ENCODE assay signal across 8 cellular contexts in genomic region chr19:43700368-43701015, GRCh38. TPM values are rescaled to one million over a fixed set of nuclear protein-coding genes. Genes with fewer than 3 reads are reported as not detected.
DNase-seq lines count a peak whose midpoint lies in the region; ATAC-seq and TF ChIP-seq lines count a peak whose summit lies in the region.

No MANE protein-coding gene starts in this region.

- H3K36me3 ChIP-seq in brain microvascular endothelial cell (replicated peaks) (no peaks in the 10 kb centered on the region), mesendoderm (ENCODE audit: control insufficient read depth, insufficient read depth, low read length) (no peaks in the 10 kb centered on the region), uterus (no peaks in the 10 kb centered on the region)

- CTCF ChIA-PET in CD4-positive, alpha-beta T cell (lab: Charles Lee) = interaction anchor here (1.0 kb wide), 1 partner anchor 31 kb away, joined by 4 read pairs; the partner anchor contains the start of gene PLAUR

- H3K4me1 ChIP-seq in mesendoderm (ENCODE audit: control insufficient read depth, low read depth, low read length) (no peaks in the 10 kb centered on the region), uterus (no peaks in the 10 kb centered on the region)

- H4K8ac ChIP-seq in mesendoderm (ENCODE audit: low read depth, low read length) = no peak overlapping the region

- no peak overlapping the region for H3K23ac ChIP-seq in mesendoderm (ENCODE audit: low read length)

- no peak overlapping the region for H3K4ac ChIP-seq in mesendoderm (ENCODE audit: low read depth, low read length)

- in situ Hi-C loops in brain microvascular endothelial cell (cut with HindIII; ENCODE audit: low pct_ligation_motif_present, low sequenced_read_pairs) = no loop called here

- no peaks in the 10 kb centered on the region for H3K27me3 ChIP-seq in CD4-positive, alpha-beta T cell (ENCODE audit: control insufficient read depth, insufficient read depth, low read length)
- no peaks in the 10 kb centered on the region for H3K27me3 ChIP-seq in brain microvascular endothelial cell (replicated peaks)
- no peaks in the 10 kb centered on the region for H3K27me3 ChIP-seq in mesendoderm (ENCODE audit: insufficient read depth, low read length, poor library complexity)
- H3K27me3 ChIP-seq in uterus = no peaks in the 10 kb centered on the region

- H3K4me2 ChIP-seq in mesendoderm (ENCODE audit: low read length) = no peak overlapping the region

- H2AK5ac ChIP-seq in mesendoderm (ENCODE audit: low read length) = no peak overlapping the region

- no peak overlapping the region for H3K9ac ChIP-seq in mesendoderm (ENCODE audit: low read length)

- no peaks in the 10 kb centered on the region for H3K79me2 ChIP-seq in mesendoderm (ENCODE audit: control insufficient read depth, insufficient read depth, low read length)

- DNase-seq in CD4-positive, alpha-beta T cell = peak in 1 of 10 experiments; percentile 1
- DNase-seq in NOMO-1 (lab: John Stamatoyannopoulos, UW; ENCODE audit: unreplicated experiment in 2 of 2) (peak; percentile 68 to 78), brain microvascular endothelial cell (peak; percentile 41), mesendoderm (peak; percentile 44), uterus (peak; percentile 67 to 70)

- H2BK5ac ChIP-seq in mesendoderm (ENCODE audit: low read length) = no peak overlapping the region

- no peak overlapping the region for H2BK15ac ChIP-seq in mesendoderm (replicated peaks; ENCODE audit: low read depth)

- peaks cover 19% of the 10 kb centered on the region for H3K4me1 Mint-ChIP-seq in CD4-positive, alpha-beta T cell (ENCODE audit: low read depth)

- no peak overlapping the region for H4K5ac ChIP-seq in mesendoderm (ENCODE audit: low read length)

- no peaks in the 10 kb centered on the region for H3K79me1 ChIP-seq in mesendoderm (ENCODE audit: low read length)

- H3K4me3 Mint-ChIP-seq in CD4-positive, alpha-beta T cell = peak overlapping the region; percentile 84

- intact Hi-C loops in CD4-positive, alpha-beta T cell (cut with DNase I, micrococcal nuclease) = no loop called here
- intact Hi-C loops in uterus (cut with DNase I; ENCODE audit: low total_unique reads) = no loop called here

- peak overlapping the region; percentile 29 for H3K27ac ChIP-seq in CD4-positive, alpha-beta T cell (ENCODE audit: low read depth, low read length)
- peak overlapping the region; percentile 87 for H3K27ac ChIP-seq in brain microvascular endothelial cell
- no peak overlapping the region for H3K27ac ChIP-seq in mesendoderm (ENCODE audit: low read depth, low read length)
- H3K27ac ChIP-seq in uterus = peak overlapping the region; percentile 71 to 83

- H3K18ac ChIP-seq in mesendoderm (ENCODE audit: low read length) = no peak overlapping the region

- no CpG with 5 or more reads among the region's 13 CpGs for WGBS in mesendoderm (ENCODE audit: extremely low coverage, insufficient coverage, low lambda C conversion rate)

- POLR2A ChIA-PET in CD4-positive, alpha-beta T cell (lab: Charles Lee) = interaction anchor here (1.0 to 1.9 kb wide), 4 partner anchors 27 to 65 kb away, joined by 3 to 15 read pairs (median 3); partner anchors contain the start of gene PLAUR

- no peaks in the 10 kb centered on the region for H3K36me3 Mint-ChIP-seq in CD4-positive, alpha-beta T cell (ENCODE audit: low read depth)

- H3K9me3 Mint-ChIP-seq in CD4-positive, alpha-beta T cell = peaks cover 2% of the 10 kb centered on the region

- H3K56ac ChIP-seq in mesendoderm (ENCODE audit: low read length) = no peak overlapping the region

- no peak overlapping the region for H2BK120ac ChIP-seq in mesendoderm (ENCODE audit: low read depth, low read length)

- no peak for TF ChIP-seq CTCF in CD4-positive, alpha-beta T cell (IDR thresholded peaks at IDR 0.05)
- no peak for TF ChIP-seq CTCF in brain microvascular endothelial cell (IDR thresholded peaks at IDR 0.05; ENCODE audit: low read depth, low read length, missing control alignments)
- TF ChIP-seq CTCF in uterus (IDR thresholded peaks at IDR 0.05) = no peak

- H3K4me3 ChIP-seq in brain microvascular endothelial cell (ENCODE audit: low read depth, low read length) (no peak overlapping the region), mesendoderm (ENCODE audit: low read length) (no peak overlapping the region), uterus (peak overlapping the region; percentile 17 to 21)

- H3K27me3 Mint-ChIP-seq in CD4-positive, alpha-beta T cell = peaks cover 16% of the 10 kb centered on the region

- peak overlapping the region; percentile 79 for H3K27ac Mint-ChIP-seq in CD4-positive, alpha-beta T cell

- no peak for TF ChIP-seq POLR2A in uterus (IDR thresholded peaks at IDR 0.05)

- H3K9me3 ChIP-seq in CD4-positive, alpha-beta T cell (ENCODE audit: control insufficient read depth, low read length) = no peaks in the 10 kb centered on the region
- H3K9me3 ChIP-seq in uterus = no peaks in the 10 kb centered on the region

- ATAC-seq in CD4-positive, alpha-beta T cell (ENCODE audit: poor library complexity) = no peak
- ATAC-seq in GM19463 (IDR thresholded peaks at IDR 0.05; ENCODE audit: unreplicated experiment) (no peak), HG03159 (IDR thresholded peaks at IDR 0.05; ENCODE audit: unreplicated experiment) (no peak), GM19035 (IDR thresholded peaks at IDR 0.05; ENCODE audit: unreplicated experiment) (no peak)

RNA-seq across cellular contexts. Expression of gene IRGC, which starts 15.4 kb away (rescaled TPM):
- not detected for total RNA-seq in CD4-positive, alpha-beta T cell
- polyA plus RNA-seq in mesendoderm (2013, experiment 1 of 2) = not detected
- polyA plus RNA-seq in mesendoderm (2013, experiment 2 of 2) = not detected
- total RNA-seq in uterus = not detected

RNA-seq across cellular contexts. Expression of gene PLAUR, which starts 30.5 kb away (rescaled TPM):
- 10 to 100 TPM; 19.6 to 21.1 TPM for total RNA-seq in CD4-positive, alpha-beta T cell
- polyA plus RNA-seq in mesendoderm (2013, experiment 1 of 2) = 11.2 TPM
- 10.8 TPM for polyA plus RNA-seq in mesendoderm (2013, experiment 2 of 2)
- total RNA-seq in uterus = 10 to 100 TPM; 15.6 to 69.9 (median 26.7) TPM

RNA-seq across cellular contexts. Expression of gene SMG9, which starts 54.3 kb away (rescaled TPM):
- 10 to 100 TPM; 34.7 to 38.2 TPM for total RNA-seq in CD4-positive, alpha-beta T cell
- 12.2 TPM for polyA plus RNA-seq in mesendoderm (2013, experiment 1 of 2)
- 11.9 TPM for polyA plus RNA-seq in mesendoderm (2013, experiment 2 of 2)
- total RNA-seq in uterus = 10 to 100 TPM; 14.9 to 44.9 (median 27.2) TPM

Comparison
In these comparisons a context has a peak if more than half of its experiments do, and no peak if none do; other contexts are left out.
1. H3K4me3 ChIP-seq: peak in uterus (2 of 2); none in brain microvascular endothelial cell (single experiment) and mesendoderm (single experiment).